Comparison of ENCODE assay signal across 21 cellular contexts in the genomic region with DNA sequence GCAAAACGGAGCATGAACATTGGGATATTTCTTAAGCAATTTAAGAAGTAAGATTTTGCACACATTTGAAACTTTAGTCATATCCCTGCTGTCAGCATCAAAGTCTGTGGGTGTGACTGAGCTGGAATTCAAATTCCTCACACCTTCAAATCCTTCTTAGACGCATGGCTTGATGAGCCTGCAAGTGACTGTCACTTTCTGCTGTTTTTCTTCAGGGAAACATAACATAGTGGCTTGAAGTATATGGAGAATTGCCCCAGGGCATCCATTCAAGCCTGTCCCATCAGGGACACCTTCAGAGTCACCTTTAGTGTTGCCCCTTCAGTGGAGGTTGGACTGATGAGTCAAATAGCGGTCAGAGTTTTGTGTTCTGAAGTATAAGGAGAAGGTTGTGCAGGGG.
"Had no signal": no experiment of that assay in that cellular context is flagged by ENCODE, and none has a peak within 500 bp of the region (broad histone marks: within the 10 kb centered on the region; RNA-seq: fewer than 3 reads in every experiment).

No MANE protein-coding gene starts in this region.

- DNase-seq: effector CD4-positive, alpha-beta T cell; endodermal cell; erythroblast; heart left ventricle; hippocampal formation; kidney glomerular epithelial cell; naive thymus-derived CD4-positive, alpha-beta T cell; nephron progenitor cell; psoas muscle; retina; right lobe of liver; stimulated activated CD4-positive, alpha-beta T cell treated with anti-CD3 and anti-CD28 coated beads, Interleukin-4, amount 100 ng/mL, for 1 hour; stimulated activated CD8-positive, alpha-beta memory T cell treated with anti-CD3 and anti-CD28 coated beads, Interleukin-4, amount 100 ng/mL, for 48 hours; tibial artery; upper lobe of right lung had no signal

- H3K27me3 ChIP-seq: right lobe of liver, upper lobe of right lung, vagina had no signal

- H3K9me3 ChIP-seq: heart left ventricle, psoas muscle, right lobe of liver, tibial artery, upper lobe of right lung, vagina had no signal

- H3K27ac ChIP-seq: coronary artery, heart left ventricle, parathyroid adenoma, psoas muscle, right lobe of liver, tibial artery, upper lobe of right lung, vagina had no signal

- H3K4me3 Mint-ChIP-seq: endodermal cell; naive thymus-derived CD4-positive, alpha-beta T cell; nephron progenitor cell; stimulated activated memory B cell treated with anti-CD40 and anti-IgM and Interleukin-4, amounts not matched to agents 10 μg/mL and 1 μg/mL and 100 μg/mL, for 72 hours; stimulated activated naive CD8-positive, alpha-beta T cell treated with anti-CD3 and anti-CD28 coated beads, Interleukin-15, Interleukin-2, amounts not matched to agents 100 ng/mL and 50 ng/mL, for 24 hours had no signal

- H3K36me3 Mint-ChIP-seq: naive thymus-derived CD4-positive, alpha-beta T cell had no signal

- H3K36me3 ChIP-seq: heart left ventricle, right lobe of liver, vagina had no signal

- H3K27ac Mint-ChIP-seq: endodermal cell; naive thymus-derived CD4-positive, alpha-beta T cell; nephron progenitor cell; stimulated activated memory B cell treated with anti-CD40 and anti-IgM and Interleukin-4, amounts not matched to agents 10 μg/mL and 1 μg/mL and 100 μg/mL, for 72 hours; stimulated activated naive CD8-positive, alpha-beta T cell treated with anti-CD3 and anti-CD28 coated beads, Interleukin-15, Interleukin-2, amounts not matched to agents 100 ng/mL and 50 ng/mL, for 24 hours had no signal

- H3K4me3 ChIP-seq: coronary artery, heart left ventricle, psoas muscle, right lobe of liver, tibial artery, upper lobe of right lung, vagina had no signal

- H3K9ac ChIP-seq: parathyroid adenoma had no signal

- H3K9me3 Mint-ChIP-seq: endodermal cell; naive thymus-derived CD4-positive, alpha-beta T cell; nephron progenitor cell; stimulated activated memory B cell treated with anti-CD40 and anti-IgM and Interleukin-4, amounts not matched to agents 10 μg/mL and 1 μg/mL and 100 μg/mL, for 72 hours; stimulated activated naive CD8-positive, alpha-beta T cell treated with anti-CD3 and anti-CD28 coated beads, Interleukin-15, Interleukin-2, amounts not matched to agents 100 ng/mL and 50 ng/mL, for 24 hours had no signal

- ATAC-seq: heart left ventricle; left lobe of liver; naive thymus-derived CD4-positive, alpha-beta T cell; psoas muscle; right lobe of liver; stimulated activated memory B cell treated with anti-CD40 and anti-IgM and Interleukin-4, amounts not matched to agents 10 μg/mL and 1 μg/mL and 100 μg/mL, for 72 hours; upper lobe of right lung had no signal

- H3K4me1 ChIP-seq: psoas muscle, tibial artery had no signal

- H2AFZ ChIP-seq: parathyroid adenoma had no signal
